8 cellular contexts compared by ENCODE assay signal in genomic region chr1:36397378-36398230, GRCh38. TPM values are rescaled to one million over a fixed set of nuclear protein-coding genes. Genes with fewer than 3 reads are reported as not detected.
DNase-seq lines count a peak whose midpoint lies in the region; TF ChIP-seq lines count a peak whose summit lies in the region.

Gene LSM10 (minus strand): TSS chr1:36397908. CDS start chr1:36394129, 3,779 bp downstream.

- CTCF ChIA-PET in HEK293T (lab: Yijun Ruan, JAX), result interaction anchor here (0.7 kb wide), 1 partner anchor 110 kb away, joined by 3 read pairs; no protein-coding TSS in a partner anchor

- H3K36me3 Mint-ChIP-seq in neural progenitor cell, result peaks cover 5% of the 10 kb centered on the region

- peak within 1 kb of the TSS; percentile 91 for H3K9ac ChIP-seq in neural progenitor cell

- peaks cover 13% of the 10 kb centered on the region for H3K79me2 ChIP-seq in neural progenitor cell (ENCODE audit: low read depth)

- peaks cover 4% of the 10 kb centered on the region for H3K27me3 Mint-ChIP-seq in neural progenitor cell (ENCODE audit: insufficient read depth, low read depth)

- H3K27me3 ChIP-seq in SJSA1 (replicated peaks) (no peaks in the 10 kb centered on the region), neural progenitor cell (no peaks in the 10 kb centered on the region)

- H3K9me3 Mint-ChIP-seq in neural progenitor cell, result no peaks in the 10 kb centered on the region

- H3F3A ChIP-seq in neural progenitor cell (ENCODE audit: low read depth), result peaks cover 46% of the 10 kb centered on the region

- DNase-seq in GDM1 (lab: John Stamatoyannopoulos, UW) (peak; percentile 82), HEK293T (ENCODE audit: extremely low spot score) (peak; percentile 95), MV-4-11 (lab: John Stamatoyannopoulos, UW) (peak; percentile 87), SJSA1 (ENCODE audit: low read depth in 1 of 2, low spot score in 2 of 2) (peak; percentile 89 to 94), foreskin fibroblast (peak; percentile 93 to 98), neural progenitor cell (ENCODE audit: low spot score) (peak; percentile 98), stromal cell of bone marrow (ENCODE audit: low read depth) (peak; percentile 92)
- DNase-seq in activated gamma-delta T cell treated with anti-CD3 and anti-CD28 coated beads, Interleukin-2, amount 50 U/mL, for 16 hours (ENCODE audit: low read depth), result peak; percentile 75

- H3K27ac ChIP-seq in SJSA1 (peak within 1 kb of the TSS; percentile 61), neural progenitor cell (peak within 1 kb of the TSS; percentile 88)

- peak within 1 kb of the TSS; percentile 91 for H3K4me2 ChIP-seq in neural progenitor cell

- H4K20me1 ChIP-seq in neural progenitor cell (ENCODE audit: low read depth), result no peaks in the 10 kb centered on the region

- POLR2A ChIA-PET in HEK293T (lab: Yijun Ruan, JAX), result interaction anchor here (0.6 to 7.7 kb wide), 12 partner anchors 10 to 248 kb away, joined by 3 to 147 read pairs (median 5); partner anchors contain the start of genes OSCP1, STK40 and TRAPPC3

- peak within 1 kb of the TSS; percentile 73 for H3K4me3 ChIP-seq in SJSA1
- peak within 1 kb of the TSS; percentile 56 to 81 for H3K4me3 ChIP-seq in foreskin fibroblast (ENCODE audit: low read depth in 1 of 2, low read length in 2 of 2)
- peak within 1 kb of the TSS; percentile 80 for H3K4me3 ChIP-seq in neural progenitor cell

- H3K9me3 ChIP-seq in SJSA1 (replicated peaks) (no peaks in the 10 kb centered on the region), neural progenitor cell (ENCODE audit: low read depth) (no peaks in the 10 kb centered on the region)

- peaks cover 25% of the 10 kb centered on the region for H3K36me3 ChIP-seq in SJSA1
- H3K36me3 ChIP-seq in neural progenitor cell, result no peaks in the 10 kb centered on the region

- peaks cover 26% of the 10 kb centered on the region for H3K4me1 ChIP-seq in SJSA1 (replicated peaks)
- H3K4me1 ChIP-seq in neural progenitor cell, result peaks cover 16% of the 10 kb centered on the region

- H3K4me3 Mint-ChIP-seq in neural progenitor cell, result peak within 1 kb of the TSS; percentile 96

- H3K4me1 Mint-ChIP-seq in neural progenitor cell, result peaks cover 30% of the 10 kb centered on the region

- H2AFZ ChIP-seq in neural progenitor cell (replicated peaks), result peak within 1 kb of the TSS; percentile 83

- TF ChIP-seq CTCF in foreskin fibroblast (IDR thresholded peaks at IDR 0.05; ENCODE audit: low read depth, low read length), result no peak
- TF ChIP-seq CTCF in neural progenitor cell (IDR thresholded peaks at IDR 0.05), result no peak

- peak within 1 kb of the TSS; percentile 61 for H3K27ac Mint-ChIP-seq in neural progenitor cell

TF ChIP-seq in HEK293T, 16 proteins besides CTCF, POLR2A, EP300 and RAD21:
- TF ChIP-seq L3MBTL2 (conservative IDR thresholded peaks at IDR 0.05), result peak; percentile 73
- no peak for TF ChIP-seq FOXK2 (IDR thresholded peaks at IDR 0.05)
- no peak for TF ChIP-seq BHLHE40 (IDR thresholded peaks at IDR 0.05; ENCODE audit: borderline replicate concordance)
- peak; percentile 70 for TF ChIP-seq ELF4 (IDR thresholded peaks at IDR 0.05)
TF ChIP-seq in HEK293T: peak in this region for 2.

RNA-seq across cellular contexts. Expression of gene LSM10, which starts in this region (rescaled TPM):
- 3.4 and 6.4 TPM in 2 replicates for total RNA-seq in SJSA1 (2014; rRNA removed; shearing (Covaris generic))
- 8.6 and 10.2 TPM in 2 replicates for total RNA-seq in neural progenitor cell (ENCODE audit: low replicate concordance)

Comparison
In these comparisons a context has a peak if more than half of its experiments do, and no peak if none do; other contexts are left out.
1. Peak in every context shown above with its lines: DNase-seq, H3K4me3 ChIP-seq and H3K27ac ChIP-seq.